ENCODE assay signal across 23 cellular contexts in the genomic region with DNA sequence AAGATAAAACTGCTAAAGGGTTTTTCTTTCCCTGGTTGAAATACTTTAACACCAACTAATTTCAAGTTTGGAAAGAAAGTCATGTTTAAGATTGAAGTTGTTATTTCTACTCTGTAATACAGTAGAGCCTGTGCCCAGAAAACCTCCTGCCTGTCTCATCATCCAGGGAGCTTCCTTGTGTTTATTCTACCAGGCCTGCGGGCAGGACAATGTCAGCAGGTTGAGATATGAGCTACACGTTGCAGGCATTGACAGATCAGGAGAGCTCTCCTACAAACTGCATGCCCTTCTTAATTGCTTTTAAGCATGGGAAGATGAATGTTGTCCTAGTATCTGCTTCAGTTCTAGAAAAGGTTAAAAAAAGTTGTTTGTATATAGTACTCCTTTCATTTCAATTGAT.
"Had no signal": no experiment of that assay in that cellular context is flagged by ENCODE, and none has a peak within 500 bp of the region (broad histone marks: within the 10 kb centered on the region; RNA-seq: fewer than 3 reads in every experiment).

No MANE protein-coding gene starts in this region.

- DNase-seq: colonic mucosa; dermis blood vessel endothelial cell; effector CD4-positive, alpha-beta T cell; endodermal cell; erythroblast; foreskin melanocyte; kidney; left cardiac atrium; left ventricle myocardium superior; mesendoderm; occipital lobe; psoas muscle; small intestine; stimulated activated CD4-positive, alpha-beta T cell treated with anti-CD3 and anti-CD28 coated beads, Interleukin-4, amount 100 ng/mL, for 1 hour; stimulated activated CD8-positive, alpha-beta memory T cell treated with anti-CD3 and anti-CD28 coated beads, Interleukin-4, amount 100 ng/mL, for 48 hours; stimulated activated naive CD8-positive, alpha-beta T cell treated with anti-CD3 and anti-CD28 coated beads, Interleukin-15, Interleukin-2, amounts not matched to agents 100 U/mL and 50 U/mL, for 24 hours; testis had no signal

- H3K9me3 ChIP-seq: colonic mucosa, psoas muscle, testis had no signal

- H3K4me1 ChIP-seq: colonic mucosa, parathyroid adenoma, psoas muscle, testis had no signal

- H3K4me3 ChIP-seq: colonic mucosa, hepatocyte, neural progenitor cell, psoas muscle, testis, tibial nerve had no signal

- H3K9me3 Mint-ChIP-seq: natural killer cell treated with Interleukin-12 subunit alpha and Interleukin-12 subunit beta and Interleukin-15 and Interleukin-18, amount 100 ng/mL, for 72 hours; stimulated activated effector memory CD8-positive, alpha-beta T cell treated with anti-CD3 and anti-CD28 coated beads, Interleukin-12 subunit alpha, Interleukin-12 subunit beta, amount 100 ng/mL, for 72 hours had no signal

- H3K4me3 Mint-ChIP-seq: endodermal cell; natural killer cell treated with Interleukin-12 subunit alpha and Interleukin-12 subunit beta and Interleukin-15 and Interleukin-18, amount 100 ng/mL, for 72 hours; neural progenitor cell; stimulated activated effector memory CD8-positive, alpha-beta T cell treated with anti-CD3 and anti-CD28 coated beads, Interleukin-12 subunit alpha, Interleukin-12 subunit beta, amount 100 ng/mL, for 72 hours had no signal

- H3K27ac Mint-ChIP-seq: endodermal cell; natural killer cell treated with Interleukin-12 subunit alpha and Interleukin-12 subunit beta and Interleukin-15 and Interleukin-18, amount 100 ng/mL, for 72 hours; neural progenitor cell; stimulated activated effector memory CD8-positive, alpha-beta T cell treated with anti-CD3 and anti-CD28 coated beads, Interleukin-12 subunit alpha, Interleukin-12 subunit beta, amount 100 ng/mL, for 72 hours had no signal

- H3K27me3 ChIP-seq: colonic mucosa, hepatocyte, neural progenitor cell, testis, tibial nerve had no signal

- H3K27ac ChIP-seq: colonic mucosa, hepatocyte, neural progenitor cell, parathyroid adenoma, psoas muscle, testis, tibial nerve had no signal

- H3K36me3 ChIP-seq: colonic mucosa, tibial nerve had no signal

- ATAC-seq: left cardiac atrium; left ventricle myocardium superior; natural killer cell treated with Interleukin-12 subunit alpha and Interleukin-12 subunit beta and Interleukin-15 and Interleukin-18, amount 100 ng/mL, for 72 hours; psoas muscle; stimulated activated effector memory CD8-positive, alpha-beta T cell treated with anti-CD3 and anti-CD28 coated beads, Interleukin-12 subunit alpha, Interleukin-12 subunit beta, amount 100 ng/mL, for 72 hours; stimulated activated naive CD8-positive, alpha-beta T cell treated with anti-CD3 and anti-CD28 coated beads, Interleukin-15, Interleukin-2, amounts not matched to agents 100 U/mL and 50 U/mL, for 24 hours had no signal

- H3K36me3 Mint-ChIP-seq: stimulated activated effector memory CD8-positive, alpha-beta T cell treated with anti-CD3 and anti-CD28 coated beads, Interleukin-12 subunit alpha, Interleukin-12 subunit beta, amount 100 ng/mL, for 72 hours had no signal
